Comparison of ENCODE assay signal across 9 cellular contexts in the genomic region with DNA sequence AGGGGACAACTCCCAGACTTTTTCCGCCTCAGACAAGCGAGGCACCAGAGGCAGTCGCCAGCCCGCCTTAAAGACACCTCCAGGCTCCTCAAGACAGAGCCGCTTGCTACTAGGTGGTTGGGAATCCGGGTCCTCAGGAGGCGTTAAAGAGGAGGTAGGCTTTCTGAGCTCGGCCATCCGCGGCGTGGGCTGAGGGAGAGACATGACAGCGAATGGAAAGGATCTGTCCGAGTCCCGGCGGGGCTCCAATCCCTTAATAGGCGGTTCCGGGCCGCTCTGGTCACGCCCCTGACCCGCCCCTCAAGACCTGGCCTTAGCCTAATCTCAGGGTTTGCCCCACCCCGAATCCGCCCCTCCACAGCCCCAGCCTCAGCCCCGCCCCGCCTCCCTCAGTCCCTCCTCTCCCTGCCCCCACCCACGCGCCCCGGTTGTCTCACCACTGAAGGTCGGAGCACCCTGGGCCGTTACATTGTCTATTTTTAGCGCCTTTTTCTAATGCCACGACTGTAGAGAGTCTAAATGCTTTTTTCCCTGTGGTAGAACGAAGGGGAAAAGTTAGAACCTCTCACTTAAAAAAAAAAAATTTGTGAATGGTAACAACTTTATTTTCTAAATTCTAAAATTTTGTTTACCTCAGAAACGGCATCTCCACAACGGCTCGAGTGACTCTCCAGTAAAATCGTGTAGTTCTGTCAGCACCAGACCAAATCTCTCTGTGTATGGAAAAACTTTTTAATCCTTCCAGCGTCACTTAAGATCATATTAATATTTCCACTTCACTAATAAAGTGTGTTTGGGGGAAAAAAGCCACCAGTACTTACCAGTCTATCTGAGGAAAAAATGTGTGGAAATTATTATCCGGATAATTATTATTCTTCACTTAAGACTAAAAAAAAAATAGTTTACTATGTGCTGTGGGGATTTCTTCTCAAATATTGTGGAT. TPM values are rescaled to one million over a fixed set of nuclear protein-coding genes. Genes with fewer than 3 reads are reported as not detected.
A peak's percentile ranks its signal among the peaks of the same experiment; 100 is the strongest.
DNase-seq lines count a peak whose midpoint lies in the region; ATAC-seq, FAIRE-seq and TF ChIP-seq lines count a peak whose summit lies in the region.
"Had no signal": no experiment of that assay in that cellular context is flagged by ENCODE, and none has a peak within 500 bp of the region (broad histone marks: within the 10 kb centered on the region; RNA-seq: fewer than 3 reads in every experiment).

A gene (minus strand): TSS at position 229 of the 943 bp plus-strand sequence. CDS start 25 bp downstream, at position 204.

- WGBS in HepG2 (ENCODE audit: low lambda C conversion rate), result 3% methylated on average over 29 of the region's 38 CpGs

- H4K20me1 ChIP-seq in DOHH2 (ENCODE audit: control insufficient read depth, insufficient read depth, low read depth, low read length), result no peaks in the 10 kb centered on the region
- H4K20me1 ChIP-seq in OCI-LY3 (ENCODE audit: insufficient read depth, low read length), result no peaks in the 10 kb centered on the region
- H4K20me1 ChIP-seq in HepG2 (ENCODE audit: insufficient read depth, low read length), result no peaks in the 10 kb centered on the region

- peak within 1 kb of the TSS; percentile 96 for H3K4me2 ChIP-seq in DOHH2 (ENCODE audit: low read length)
- peak within 1 kb of the TSS; percentile 96 for H3K4me2 ChIP-seq in OCI-LY3 (ENCODE audit: low read length)
- peak within 1 kb of the TSS; percentile 98 for H3K4me2 ChIP-seq in HepG2 (ENCODE audit: low read depth, low read length)

- H3K9ac ChIP-seq in OCI-LY3 (ENCODE audit: low read length), result peak within 1 kb of the TSS; percentile 87
- H3K9ac ChIP-seq in colonic mucosa (ENCODE audit: low read depth in 2 of 2, low read length in 2 of 2), result peak within 1 kb of the TSS; percentile 32 to 41
- peak within 1 kb of the TSS; percentile 56 for H3K9ac ChIP-seq in HepG2 (ENCODE audit: insufficient read depth, low read depth, low read length)

- H3K4me1 ChIP-seq in DOHH2 (ENCODE audit: control insufficient read depth, low read length), result peaks cover 50% of the 10 kb centered on the region
- peaks cover 40% of the 10 kb centered on the region for H3K4me1 ChIP-seq in OCI-LY3 (ENCODE audit: low read length)
- no peaks in the 10 kb centered on the region for H3K4me1 ChIP-seq in colonic mucosa
- H3K4me1 ChIP-seq in HepG2 (ENCODE audit: insufficient read depth, low read length), result peaks cover 15% of the 10 kb centered on the region

- peaks cover 0 to 1% of the 10 kb centered on the region in 2 donors for H3K9me3 Mint-ChIP-seq in stimulated activated naive B cell treated with anti-CD40 and anti-IgM and Interleukin-4, amounts not matched to agents 10 μg/mL and 1 μg/mL and 100 μg/mL, for 72 hours

- peaks cover 11 to 23% of the 10 kb centered on the region in 2 donors for H3K4me1 Mint-ChIP-seq in stimulated activated naive B cell treated with anti-CD40 and anti-IgM and Interleukin-4, amounts not matched to agents 10 μg/mL and 1 μg/mL and 100 μg/mL, for 72 hours

- no peak for TF ChIP-seq POLR2A in HepG2 (IDR thresholded peaks at IDR 0.05; ENCODE audit: insufficient read depth in 1 of 2, low read depth in 2 of 2, low read length in 2 of 2)

- BruUV-seq in HepG2 (replicated peaks; lab: Mats Ljungman, UMichigan), result no TSS peak

- H3K4me3 ChIP-seq in DOHH2 (ENCODE audit: low read length) (peak within 1 kb of the TSS; percentile 77), OCI-LY3 (ENCODE audit: low read length) (peak within 1 kb of the TSS; percentile 88), colonic mucosa (peak within 1 kb of the TSS; percentile 46), HepG2 (replicated peaks in 1 of 3; ENCODE audit: insufficient read depth in 1 of 3, low read depth in 2 of 3, low read length in 3 of 3) (peak within 1 kb of the TSS; percentile 48 to 77 (median 75))

- DNase-seq in colonic mucosa, result peak; percentile 80
- peak; percentile 60 for DNase-seq in HepG2 (ENCODE audit: low spot score)
- peak; percentile 52 for DNase-seq in stimulated activated naive B cell treated with anti-CD40 and anti-IgM and Interleukin-4, amounts not matched to agents 10 μg/mL and 1 μg/mL and 100 μg/mL, for 72 hours
- DNase-seq in T-helper 9 cell, result no peak

- POLR2A ChIA-PET in HepG2 (lab: Yijun Ruan, JAX), result interaction anchor here (1.0 to 1.6 kb wide), 3 partner anchors 19 to 22 kb away, joined by 3 to 7 read pairs (median 3); a partner anchor contains a TSS

- H3K27me3 ChIP-seq in DOHH2 (ENCODE audit: control insufficient read depth, low read length) (no peaks in the 10 kb centered on the region), OCI-LY3 (ENCODE audit: low read depth, low read length) (no peaks in the 10 kb centered on the region), colonic mucosa (no peaks in the 10 kb centered on the region), HepG2 (ENCODE audit: control insufficient read depth in 1 of 2, insufficient read depth in 2 of 2, low read length in 2 of 2) (peaks cover 0 to 14% of the 10 kb centered on the region in 2 experiments; a peak in 1 of 5 replicates)

- TF ChIP-seq EP300 in HepG2 (IDR thresholded peaks at IDR 0.05; ENCODE audit: low read depth in 2 of 2, low read length in 2 of 2), result no peak
- no peak for TF ChIP-seq EP300 in HepG2 (CRISPR knock-in tag; IDR thresholded peaks at IDR 0.05; ENCODE audit: borderline replicate concordance)

- TF ChIP-seq CTCF in DOHH2 (IDR thresholded peaks at IDR 0.05; ENCODE audit: low read depth, low read length, poor library complexity, severe bottlenecking), result no peak
- no peak for TF ChIP-seq CTCF in OCI-LY3 (IDR thresholded peaks at IDR 0.05; ENCODE audit: low read depth, low read length)
- TF ChIP-seq CTCF in colonic mucosa (IDR thresholded peaks at IDR 0.05), result no peak
- no peak for TF ChIP-seq CTCF in HepG2 (CRISPR knock-in tag; IDR thresholded peaks at IDR 0.05)

- no peak for FAIRE-seq in HepG2 (lab: Jason Lieb, UNC)

- H3K36me3 ChIP-seq in DOHH2 (ENCODE audit: control insufficient read depth, low read length) (no peaks in the 10 kb centered on the region), OCI-LY3 (replicated peaks; ENCODE audit: low read depth, low read length) (no peaks in the 10 kb centered on the region), colonic mucosa (no peaks in the 10 kb centered on the region), HepG2 (replicated peaks in 1 of 2; ENCODE audit: control insufficient read depth in 1 of 2, insufficient read depth in 2 of 2, low read length in 2 of 2) (no peaks in the 10 kb centered on the region)

- H3K9me3 ChIP-seq in DOHH2 (ENCODE audit: control insufficient read depth, insufficient read depth, low read length) (no peaks in the 10 kb centered on the region), OCI-LY3 (ENCODE audit: insufficient read depth, low read length) (no peaks in the 10 kb centered on the region), colonic mucosa (no peaks in the 10 kb centered on the region), HepG2 (ENCODE audit: low read length) (no peaks in the 10 kb centered on the region)

- H3K27ac ChIP-seq in DOHH2 (ENCODE audit: low read depth, low read length) (peak within 1 kb of the TSS; percentile 41), OCI-LY3 (ENCODE audit: low read length) (peak within 1 kb of the TSS; percentile 86), colonic mucosa (no peak within 1 kb of the TSS), HepG2 (ENCODE audit: extremely low read length, insufficient read depth, low read length) (no peak within 1 kb of the TSS)

- peaks cover 20% of the 10 kb centered on the region for H3F3A ChIP-seq in DOHH2 (ENCODE audit: control insufficient read depth, insufficient read depth)

- CTCF ChIA-PET in HepG2 (lab: Yijun Ruan, JAX; ENCODE audit: low intra/inter-chr PET ratio, low total read pairs), result no interaction called here

- H3K36me3 Mint-ChIP-seq in stimulated activated naive B cell treated with anti-CD40 and anti-IgM and Interleukin-4, amounts not matched to agents 10 μg/mL and 1 μg/mL and 100 μg/mL, for 72 hours, result no peaks in the 10 kb centered on the region
- H3K36me3 Mint-ChIP-seq: activated naive CD8-positive, alpha-beta T cell had no signal

- peak within 1 kb of the TSS; percentile 72 to 73 for H3K4me3 Mint-ChIP-seq in stimulated activated naive B cell treated with anti-CD40 and anti-IgM and Interleukin-4, amounts not matched to agents 10 μg/mL and 1 μg/mL and 100 μg/mL, for 72 hours
- H3K4me3 Mint-ChIP-seq: activated naive CD8-positive, alpha-beta T cell had no signal

- H2AFZ ChIP-seq in OCI-LY3 (ENCODE audit: low read depth, low read length) (peak within 1 kb of the TSS; percentile 86), HepG2 (ENCODE audit: low read length) (peak within 1 kb of the TSS; percentile 79)

- intact Hi-C loops in colonic mucosa (cut with DNase I) (no loop called here), HepG2 (cut with micrococcal nuclease; ENCODE audit: unreplicated experiment) (loop anchor here (1.0 kb wide), 2 partner anchors 20 to 38 kb away; no protein-coding TSS in a partner anchor)

- no peaks in the 10 kb centered on the region for H3K9me2 ChIP-seq in DOHH2 (replicated peaks; ENCODE audit: control insufficient read depth, low read length)

- H3K27me3 Mint-ChIP-seq in stimulated activated naive B cell treated with anti-CD40 and anti-IgM and Interleukin-4, amounts not matched to agents 10 μg/mL and 1 μg/mL and 100 μg/mL, for 72 hours, result peaks cover 36 to 38% of the 10 kb centered on the region in 2 donors

- TF ChIP-seq RAD21 in HepG2 (CRISPR knock-in tag; IDR thresholded peaks at IDR 0.05), result no peak

- H3K79me2 ChIP-seq in DOHH2 (ENCODE audit: control insufficient read depth, low read length), result no peaks in the 10 kb centered on the region
- H3K79me2 ChIP-seq in OCI-LY3 (ENCODE audit: low read length), result no peaks in the 10 kb centered on the region
- H3K79me2 ChIP-seq in HepG2 (ENCODE audit: insufficient read depth, low read length), result no peaks in the 10 kb centered on the region

- H3K27ac Mint-ChIP-seq in stimulated activated naive B cell treated with anti-CD40 and anti-IgM and Interleukin-4, amounts not matched to agents 10 μg/mL and 1 μg/mL and 100 μg/mL, for 72 hours, result peak within 1 kb of the TSS; percentile 89
- H3K27ac Mint-ChIP-seq: activated naive CD8-positive, alpha-beta T cell had no signal

- peak; percentile 84 for ATAC-seq in GM19372 (IDR thresholded peaks at IDR 0.05; ENCODE audit: low read depth, unreplicated experiment)
- peak; percentile 87 for ATAC-seq in HG03280 (IDR thresholded peaks at IDR 0.05; ENCODE audit: unreplicated experiment)
- ATAC-seq in HepG2, result peak; percentile 96
- peak; percentile 91 to 92 for ATAC-seq in stimulated activated naive B cell treated with anti-CD40 and anti-IgM and Interleukin-4, amounts not matched to agents 10 μg/mL and 1 μg/mL and 100 μg/mL, for 72 hours (replicated peaks)

- in situ Hi-C loops in HepG2 (cut with HindIII; ENCODE audit: extremely low pct_ligation_motif_present, low pct_unique_long_range_greater_than_20kb), result loop anchor here (5.0 kb wide), 1 partner anchor 36 kb away; no protein-coding TSS in a partner anchor

RNA-seq across cellular contexts. Expression of the gene that starts here (rescaled TPM):
- total RNA-seq in colonic mucosa (under 1 TPM; 0.11 to 0.12 TPM), HepG2 (2016; rRNA removed; fragmentation: Illumina TruSeq; extraction: Trizol) (0.07 and 0.11 TPM in 2 replicates)
- not detected in 2 replicates for total RNA-seq in HepG2 (2016; cell fraction: cytosol; rRNA removed; fragmentation: Illumina TruSeq; extraction: Trizol; ENCODE audit: low read depth)
- total RNA-seq in HepG2 (2016; cell fraction: insoluble cytoplasmic fraction; rRNA removed; fragmentation: Illumina TruSeq; extraction: Trizol), result 0.06 and 0.07 TPM in 2 replicates
- 0.06 and 0.07 TPM in 2 replicates for total RNA-seq in HepG2 (2016; cell fraction: membrane; rRNA removed; fragmentation: Illumina TruSeq; extraction: Trizol)
- total RNA-seq in HepG2 (2016; cell fraction: nucleus; rRNA removed; fragmentation: Illumina TruSeq; extraction: Trizol), result 0.25 and 0.34 TPM in 2 replicates
- 0.05 and 0.12 TPM in 2 replicates for polyA plus RNA-seq in HepG2 (2011; rRNA removed)
- 0.03 TPM in 1 of 2 replicates, not detected in the other for polyA plus RNA-seq in HepG2 (2011; cell fraction: cytosol; rRNA removed)
- 0.23 and 0.24 TPM in 2 replicates for polyA plus RNA-seq in HepG2 (2011; cell fraction: nucleus; rRNA removed)
- polyA plus RNA-seq in HepG2 (2012), result 0.15 and 0.21 TPM in 2 replicates
- polyA plus RNA-seq in HepG2 (2016; cell fraction: cytosol; fragmentation: Illumina TruSeq; extraction: Trizol; ENCODE audit: low read depth), result not detected in 2 replicates
- 0.12 TPM in 1 of 2 replicates, not detected in the other for polyA plus RNA-seq in HepG2 (2016; cell fraction: insoluble cytoplasmic fraction; fragmentation: Illumina TruSeq; extraction: Trizol; ENCODE audit: low read depth)
- polyA plus RNA-seq in HepG2 (2016; cell fraction: membrane; fragmentation: Illumina TruSeq; extraction: Trizol; ENCODE audit: low read depth), result 0.03 TPM in 1 of 2 replicates, not detected in the other
- polyA plus RNA-seq in HepG2 (2016; cell fraction: nucleus; fragmentation: Illumina TruSeq; extraction: Trizol; ENCODE audit: insufficient read depth, low read depth), result 0.59 and 0.79 TPM in 2 replicates
- polyA minus RNA-seq in HepG2 (2011; rRNA and poly(A)+ RNA removed; ENCODE audit: low replicate concordance), result not detected in 2 replicates
- polyA minus RNA-seq in HepG2 (2011; cell fraction: cytosol; rRNA and poly(A)+ RNA removed), result not detected in 2 replicates
- 0.77 and 1.1 TPM in 2 replicates for polyA minus RNA-seq in HepG2 (2011; cell fraction: nucleus; rRNA and poly(A)+ RNA removed)

Comparison
In these comparisons a context has a peak if more than half of its experiments do, and no peak if none do; other contexts are left out.
1. Peak in DNase-seq, H3K4me3 ChIP-seq and H3K9ac ChIP-seq in colonic mucosa; RNA of the gene not detected or under 1 TPM.
2. H3K27ac ChIP-seq: peak in DOHH2 (single experiment) and OCI-LY3 (single experiment); none in colonic mucosa (single experiment) and HepG2 (single experiment).
3. H3K9ac ChIP-seq: peak in every context shown above with its lines; median percentile 87 in OCI-LY3; 56 in HepG2; 36 in colonic mucosa.
4. Peak in every context shown above with its lines, with median percentiles within 50 percentile points of each other: H3K4me2 ChIP-seq, H3K4me3 ChIP-seq and ATAC-seq.